1 cellular context compared by ENCODE assay signal in genomic region chrX:148599404-148599803, GRCh38.
TF ChIP-seq lines count a peak whose summit lies in the region.

No MANE protein-coding gene starts in this region.

TF ChIP-seq in K562, 482 proteins besides CTCF, POLR2A, EP300 and RAD21 (continued from another document and continues in another):
- TF ChIP-seq PCBP1 (IDR thresholded peaks at IDR 0.05; ENCODE audit: low read depth, low read length, poor library complexity, severe bottlenecking) (no peak), KDM2B (CRISPR knock-in tag; IDR thresholded peaks at IDR 0.05) (no peak), HNRNPUL1 (IDR thresholded peaks at IDR 0.05; ENCODE audit: low read length) (no peak), EP400 (IDR thresholded peaks at IDR 0.05) (no peak), NELFE (IDR thresholded peaks at IDR 0.05; ENCODE audit: insufficient read depth, insufficient read length) (no peak), TCF7 (IDR thresholded peaks at IDR 0.05; ENCODE audit: borderline replicate concordance) (no peak), ZNF354B (CRISPR knock-in tag; IDR thresholded peaks at IDR 0.05) (no peak), SP2 (IDR thresholded peaks at IDR 0.05; ENCODE audit: extremely low read depth, low read depth, low read length, poor library complexity, severe bottlenecking) (no peak), CHD4 (IDR thresholded peaks at IDR 0.05; ENCODE audit: insufficient read depth, insufficient replicate concordance, low read depth, low read length, poor library complexity, severe bottlenecking) (no peak), HOXB6 (CRISPR knock-in tag; IDR thresholded peaks at IDR 0.05; ENCODE audit: borderline replicate concordance) (no peak), MTA2 (IDR thresholded peaks at IDR 0.05; ENCODE audit: low read depth) (peak; percentile 31; the same call in 1 of the 2 replicates), MAFF (IDR thresholded peaks at IDR 0.05; ENCODE audit: low read length) (no peak), ELF1 (tag; IDR thresholded peaks at IDR 0.05) (no peak), ZNF347 (CRISPR knock-in tag; IDR thresholded peaks at IDR 0.05; ENCODE audit: low read depth) (no peak), RB1 (IDR thresholded peaks at IDR 0.05; ENCODE audit: low read depth) (no peak), ZNF561 (CRISPR knock-in tag; conservative IDR thresholded peaks at IDR 0.05) (no peak), NCOA4 (IDR thresholded peaks at IDR 0.05; ENCODE audit: partially characterized antibody) (no peak), KLF10 (CRISPR knock-in tag; IDR thresholded peaks at IDR 0.05) (no peak), CBX1 (IDR thresholded peaks at IDR 0.05; ENCODE audit: low read depth) (no peak), NFXL1 (CRISPR knock-in tag; IDR thresholded peaks at IDR 0.05) (no peak), SIX5 (IDR thresholded peaks at IDR 0.05; ENCODE audit: borderline replicate concordance in 1 of 2, insufficient read depth in 1 of 2, low read depth in 1 of 2, low read length in 2 of 2) (no peak), TBP (optimal IDR thresholded peaks at IDR 0.05; ENCODE audit: low read depth, low read length) (no peak), BRCA1 (IDR thresholded peaks at IDR 0.05) (no peak), BRCA1 (CRISPR knock-in tag; IDR thresholded peaks at IDR 0.05) (no peak), MCM2 (IDR thresholded peaks at IDR 0.05; ENCODE audit: low read depth) (no peak), SMARCA4 (IDR thresholded peaks at IDR 0.05) (peak; percentile 64), SMARCC2 (IDR thresholded peaks at IDR 0.05; ENCODE audit: low read depth) (no peak), CHAMP1 (IDR thresholded peaks at IDR 0.05) (no peak), ZNF274 (IDR thresholded peaks at IDR 0.05; ENCODE audit: borderline replicate concordance, low read depth, low read length) (no peak), FOXP4 (CRISPR knock-in tag; IDR thresholded peaks at IDR 0.05; ENCODE audit: borderline replicate concordance) (no peak), FOXK2 (conservative IDR thresholded peaks at IDR 0.05 in 1 of 2, IDR thresholded peaks at IDR 0.05 in 1 of 2; ENCODE audit: low read depth in 2 of 2) (no peak), ZNF384 (IDR thresholded peaks at IDR 0.05; ENCODE audit: low read depth, low read length) (no peak), ZBTB43 (CRISPR knock-in tag; IDR thresholded peaks at IDR 0.05) (no peak), MYNN (IDR thresholded peaks at IDR 0.05) (no peak), MYNN (CRISPR knock-in tag; IDR thresholded peaks at IDR 0.05) (no peak), NR4A1 (CRISPR knock-in tag; IDR thresholded peaks at IDR 0.05) (no peak), NR4A1 (tag; IDR thresholded peaks at IDR 0.05) (no peak), FOXA1 (IDR thresholded peaks at IDR 0.05; ENCODE audit: borderline replicate concordance) (no peak), MEIS2 (IDR thresholded peaks at IDR 0.05; ENCODE audit: partially characterized antibody) (peak; percentile 66), ZFP36 (IDR thresholded peaks at IDR 0.05; ENCODE audit: low read depth, low read length, partially characterized antibody) (no peak), FOXP1 (CRISPR knock-in tag; IDR thresholded peaks at IDR 0.05) (no peak), KLF16 (IDR thresholded peaks at IDR 0.05) (no peak), HNRNPLL (IDR thresholded peaks at IDR 0.05; ENCODE audit: low read depth, low read length, poor library complexity, severe bottlenecking) (no peak), MAX (CRISPR knock-in tag; IDR thresholded peaks at IDR 0.05) (no peak), NCOA2 (IDR thresholded peaks at IDR 0.05; ENCODE audit: partially characterized antibody in 2 of 2) (no peak), PML (IDR thresholded peaks at IDR 0.05; ENCODE audit: low read length) (peak; percentile 43; the same call in 1 of the 2 replicates), CBFA2T3 (IDR thresholded peaks at IDR 0.05) (peak; percentile 80), ZNF75A (CRISPR knock-in tag; IDR thresholded peaks at IDR 0.05) (no peak), MXI1 (IDR thresholded peaks at IDR 0.05; ENCODE audit: low read depth, low read length) (no peak), MEF2A (IDR thresholded peaks at IDR 0.05; ENCODE audit: control insufficient read depth, low read depth, low read length) (no peak), POLR2AphosphoS5 (IDR thresholded peaks at IDR 0.05; ENCODE audit: control insufficient read depth, insufficient read depth, low read depth, low read length) (peak; percentile 19; the same call in 1 of the 2 replicates), JUND (IDR thresholded peaks at IDR 0.05; ENCODE audit: borderline replicate concordance, low read depth, low read length) (no peak), JUND (tag; IDR thresholded peaks at IDR 0.05; ENCODE audit: borderline replicate concordance, low read depth, low read length) (no peak), TAL1 (IDR thresholded peaks at IDR 0.05) (peak; percentile 66), LARP7 (IDR thresholded peaks at IDR 0.05) (no peak), RFX7 (CRISPR knock-in tag; IDR thresholded peaks at IDR 0.05) (no peak), MTA3 (IDR thresholded peaks at IDR 0.05; ENCODE audit: borderline replicate concordance) (no peak), OTX1 (CRISPR knock-in tag; IDR thresholded peaks at IDR 0.05) (no peak), ZNF282 (CRISPR knock-in tag; IDR thresholded peaks at IDR 0.05) (no peak), CCNT2 (IDR thresholded peaks at IDR 0.05; ENCODE audit: borderline replicate concordance, extremely low read depth, insufficient read length, low read depth, low read length) (no peak), ZNF644 (tag; IDR thresholded peaks at IDR 0.05; ENCODE audit: low read depth) (no peak), FOS (IDR thresholded peaks at IDR 0.05; ENCODE audit: extremely low read depth, insufficient read length) (no peak), NCOR1 (IDR thresholded peaks at IDR 0.05) (peak; percentile 53), ARID1B (IDR thresholded peaks at IDR 0.05) (peak; percentile 87), TSC22D4 (tag; IDR thresholded peaks at IDR 0.05) (no peak), RBM39 (optimal IDR thresholded peaks at IDR 0.05; ENCODE audit: low read depth, low read length) (no peak), ZBED1 (IDR thresholded peaks at IDR 0.05) (no peak), ATF3 (IDR thresholded peaks at IDR 0.05) (no peak), ATF3 (CRISPR knock-in tag; conservative IDR thresholded peaks at IDR 0.05) (no peak), SUPT5H (IDR thresholded peaks at IDR 0.05) (no peak), ZNF589 (CRISPR knock-in tag; IDR thresholded peaks at IDR 0.05; ENCODE audit: low read depth) (no peak), GTF3C2 (IDR thresholded peaks at IDR 0.05; ENCODE audit: borderline replicate concordance, extremely low read depth, insufficient read length) (no peak), SMC3 (conservative IDR thresholded peaks at IDR 0.05; ENCODE audit: insufficient read depth, low read depth, low read length) (no peak), ETV6 (IDR thresholded peaks at IDR 0.05; ENCODE audit: borderline replicate concordance in 1 of 2, low read depth in 2 of 2, low read length in 1 of 2) (no peak), ETV6 (CRISPR knock-in tag; IDR thresholded peaks at IDR 0.05; ENCODE audit: borderline replicate concordance) (no peak), TEAD4 (IDR thresholded peaks at IDR 0.05; ENCODE audit: low read length) (peak; percentile 78), TEAD4 (CRISPR knock-in tag; IDR thresholded peaks at IDR 0.05; ENCODE audit: borderline replicate concordance) (no peak)
- TF ChIP-seq, protein P1, sequence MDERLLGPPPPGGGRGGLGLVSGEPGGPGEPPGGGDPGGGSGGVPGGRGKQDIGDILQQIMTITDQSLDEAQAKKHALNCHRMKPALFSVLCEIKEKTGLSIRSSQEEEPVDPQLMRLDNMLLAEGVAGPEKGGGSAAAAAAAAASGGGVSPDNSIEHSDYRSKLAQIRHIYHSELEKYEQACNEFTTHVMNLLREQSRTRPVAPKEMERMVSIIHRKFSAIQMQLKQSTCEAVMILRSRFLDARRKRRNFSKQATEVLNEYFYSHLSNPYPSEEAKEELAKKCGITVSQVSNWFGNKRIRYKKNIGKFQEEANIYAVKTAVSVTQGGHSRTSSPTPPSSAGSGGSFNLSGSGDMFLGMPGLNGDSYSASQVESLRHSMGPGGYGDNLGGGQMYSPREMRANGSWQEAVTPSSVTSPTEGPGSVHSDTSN (CRISPR knock-in tag; IDR thresholded peaks at IDR 0.05; ENCODE audit: low read depth): no peak
- TF ChIP-seq, protein P1 (tag; conservative IDR thresholded peaks at IDR 0.05; ENCODE audit: low read depth): 0 out of 2 replicates have a peak, but pooled peaks have one; percentile 33
